In the genomic region with DNA sequence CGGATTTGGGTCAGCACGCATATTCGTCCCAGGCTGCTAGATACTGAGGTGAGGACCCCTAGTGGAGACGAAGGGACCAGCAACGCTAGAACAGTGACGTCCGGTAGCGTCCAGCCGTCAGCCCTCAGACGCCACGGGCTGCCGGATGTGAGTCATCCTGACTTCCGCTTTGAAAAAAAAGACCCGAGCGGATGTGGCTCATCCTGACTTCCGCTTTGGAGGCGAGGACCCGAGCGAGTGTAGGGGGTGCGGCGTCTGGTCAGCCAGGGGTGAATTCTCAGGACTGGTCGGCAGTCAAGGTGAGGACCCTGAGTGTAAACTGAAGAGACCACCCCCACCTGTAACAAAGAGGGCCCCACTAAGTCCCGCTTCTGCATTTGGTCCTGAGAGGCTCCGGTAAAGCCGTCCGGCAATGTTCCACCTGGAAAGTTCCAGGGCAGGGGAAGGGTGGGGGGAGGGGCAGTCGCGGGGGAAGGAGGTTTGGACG, we compare ENCODE assay signal across 1 cellular context.
TF ChIP-seq lines count a peak whose summit lies in the region.

A gene with protein sequence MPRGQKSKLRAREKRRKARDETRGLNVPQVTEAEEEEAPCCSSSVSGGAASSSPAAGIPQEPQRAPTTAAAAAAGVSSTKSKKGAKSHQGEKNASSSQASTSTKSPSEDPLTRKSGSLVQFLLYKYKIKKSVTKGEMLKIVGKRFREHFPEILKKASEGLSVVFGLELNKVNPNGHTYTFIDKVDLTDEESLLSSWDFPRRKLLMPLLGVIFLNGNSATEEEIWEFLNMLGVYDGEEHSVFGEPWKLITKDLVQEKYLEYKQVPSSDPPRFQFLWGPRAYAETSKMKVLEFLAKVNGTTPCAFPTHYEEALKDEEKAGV (plus strand): TSS at position 207 of the 487 bp plus-strand sequence. CDS start 3,018 bp downstream, outside the sequence.

TF ChIP-seq in K562, 482 proteins besides CTCF, POLR2A, EP300 and RAD21 (continued from another document and continues in another):
- TF ChIP-seq, protein P1, sequence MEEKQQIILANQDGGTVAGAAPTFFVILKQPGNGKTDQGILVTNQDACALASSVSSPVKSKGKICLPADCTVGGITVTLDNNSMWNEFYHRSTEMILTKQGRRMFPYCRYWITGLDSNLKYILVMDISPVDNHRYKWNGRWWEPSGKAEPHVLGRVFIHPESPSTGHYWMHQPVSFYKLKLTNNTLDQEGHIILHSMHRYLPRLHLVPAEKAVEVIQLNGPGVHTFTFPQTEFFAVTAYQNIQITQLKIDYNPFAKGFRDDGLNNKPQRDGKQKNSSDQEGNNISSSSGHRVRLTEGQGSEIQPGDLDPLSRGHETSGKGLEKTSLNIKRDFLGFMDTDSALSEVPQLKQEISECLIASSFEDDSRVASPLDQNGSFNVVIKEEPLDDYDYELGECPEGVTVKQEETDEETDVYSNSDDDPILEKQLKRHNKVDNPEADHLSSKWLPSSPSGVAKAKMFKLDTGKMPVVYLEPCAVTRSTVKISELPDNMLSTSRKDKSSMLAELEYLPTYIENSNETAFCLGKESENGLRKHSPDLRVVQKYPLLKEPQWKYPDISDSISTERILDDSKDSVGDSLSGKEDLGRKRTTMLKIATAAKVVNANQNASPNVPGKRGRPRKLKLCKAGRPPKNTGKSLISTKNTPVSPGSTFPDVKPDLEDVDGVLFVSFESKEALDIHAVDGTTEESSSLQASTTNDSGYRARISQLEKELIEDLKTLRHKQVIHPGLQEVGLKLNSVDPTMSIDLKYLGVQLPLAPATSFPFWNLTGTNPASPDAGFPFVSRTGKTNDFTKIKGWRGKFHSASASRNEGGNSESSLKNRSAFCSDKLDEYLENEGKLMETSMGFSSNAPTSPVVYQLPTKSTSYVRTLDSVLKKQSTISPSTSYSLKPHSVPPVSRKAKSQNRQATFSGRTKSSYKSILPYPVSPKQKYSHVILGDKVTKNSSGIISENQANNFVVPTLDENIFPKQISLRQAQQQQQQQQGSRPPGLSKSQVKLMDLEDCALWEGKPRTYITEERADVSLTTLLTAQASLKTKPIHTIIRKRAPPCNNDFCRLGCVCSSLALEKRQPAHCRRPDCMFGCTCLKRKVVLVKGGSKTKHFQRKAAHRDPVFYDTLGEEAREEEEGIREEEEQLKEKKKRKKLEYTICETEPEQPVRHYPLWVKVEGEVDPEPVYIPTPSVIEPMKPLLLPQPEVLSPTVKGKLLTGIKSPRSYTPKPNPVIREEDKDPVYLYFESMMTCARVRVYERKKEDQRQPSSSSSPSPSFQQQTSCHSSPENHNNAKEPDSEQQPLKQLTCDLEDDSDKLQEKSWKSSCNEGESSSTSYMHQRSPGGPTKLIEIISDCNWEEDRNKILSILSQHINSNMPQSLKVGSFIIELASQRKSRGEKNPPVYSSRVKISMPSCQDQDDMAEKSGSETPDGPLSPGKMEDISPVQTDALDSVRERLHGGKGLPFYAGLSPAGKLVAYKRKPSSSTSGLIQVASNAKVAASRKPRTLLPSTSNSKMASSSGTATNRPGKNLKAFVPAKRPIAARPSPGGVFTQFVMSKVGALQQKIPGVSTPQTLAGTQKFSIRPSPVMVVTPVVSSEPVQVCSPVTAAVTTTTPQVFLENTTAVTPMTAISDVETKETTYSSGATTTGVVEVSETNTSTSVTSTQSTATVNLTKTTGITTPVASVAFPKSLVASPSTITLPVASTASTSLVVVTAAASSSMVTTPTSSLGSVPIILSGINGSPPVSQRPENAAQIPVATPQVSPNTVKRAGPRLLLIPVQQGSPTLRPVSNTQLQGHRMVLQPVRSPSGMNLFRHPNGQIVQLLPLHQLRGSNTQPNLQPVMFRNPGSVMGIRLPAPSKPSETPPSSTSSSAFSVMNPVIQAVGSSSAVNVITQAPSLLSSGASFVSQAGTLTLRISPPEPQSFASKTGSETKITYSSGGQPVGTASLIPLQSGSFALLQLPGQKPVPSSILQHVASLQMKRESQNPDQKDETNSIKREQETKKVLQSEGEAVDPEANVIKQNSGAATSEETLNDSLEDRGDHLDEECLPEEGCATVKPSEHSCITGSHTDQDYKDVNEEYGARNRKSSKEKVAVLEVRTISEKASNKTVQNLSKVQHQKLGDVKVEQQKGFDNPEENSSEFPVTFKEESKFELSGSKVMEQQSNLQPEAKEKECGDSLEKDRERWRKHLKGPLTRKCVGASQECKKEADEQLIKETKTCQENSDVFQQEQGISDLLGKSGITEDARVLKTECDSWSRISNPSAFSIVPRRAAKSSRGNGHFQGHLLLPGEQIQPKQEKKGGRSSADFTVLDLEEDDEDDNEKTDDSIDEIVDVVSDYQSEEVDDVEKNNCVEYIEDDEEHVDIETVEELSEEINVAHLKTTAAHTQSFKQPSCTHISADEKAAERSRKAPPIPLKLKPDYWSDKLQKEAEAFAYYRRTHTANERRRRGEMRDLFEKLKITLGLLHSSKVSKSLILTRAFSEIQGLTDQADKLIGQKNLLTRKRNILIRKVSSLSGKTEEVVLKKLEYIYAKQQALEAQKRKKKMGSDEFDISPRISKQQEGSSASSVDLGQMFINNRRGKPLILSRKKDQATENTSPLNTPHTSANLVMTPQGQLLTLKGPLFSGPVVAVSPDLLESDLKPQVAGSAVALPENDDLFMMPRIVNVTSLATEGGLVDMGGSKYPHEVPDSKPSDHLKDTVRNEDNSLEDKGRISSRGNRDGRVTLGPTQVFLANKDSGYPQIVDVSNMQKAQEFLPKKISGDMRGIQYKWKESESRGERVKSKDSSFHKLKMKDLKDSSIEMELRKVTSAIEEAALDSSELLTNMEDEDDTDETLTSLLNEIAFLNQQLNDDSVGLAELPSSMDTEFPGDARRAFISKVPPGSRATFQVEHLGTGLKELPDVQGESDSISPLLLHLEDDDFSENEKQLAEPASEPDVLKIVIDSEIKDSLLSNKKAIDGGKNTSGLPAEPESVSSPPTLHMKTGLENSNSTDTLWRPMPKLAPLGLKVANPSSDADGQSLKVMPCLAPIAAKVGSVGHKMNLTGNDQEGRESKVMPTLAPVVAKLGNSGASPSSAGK (IDR thresholded peaks at IDR 0.05), result no peak
- no peak for TF ChIP-seq ZNF146 (CRISPR knock-in tag; IDR thresholded peaks at IDR 0.05; ENCODE audit: unreplicated experiment)
- TF ChIP-seq ILK (tag; IDR thresholded peaks at IDR 0.05; ENCODE audit: borderline replicate concordance, low read depth), result no peak
- no peak for TF ChIP-seq RBM14 (IDR thresholded peaks at IDR 0.05; ENCODE audit: borderline replicate concordance, insufficient read depth, low read depth, low read length)
- TF ChIP-seq LCOR (CRISPR knock-in tag; IDR thresholded peaks at IDR 0.05), result no peak
- no peak for TF ChIP-seq ZNF165 (CRISPR knock-in tag; IDR thresholded peaks at IDR 0.05; ENCODE audit: borderline replicate concordance)
- TF ChIP-seq MEIS2 (IDR thresholded peaks at IDR 0.05; ENCODE audit: partially characterized antibody), result peak; percentile 31
- TF ChIP-seq RBM25 (IDR thresholded peaks at IDR 0.05; ENCODE audit: low read depth, low read length, severe bottlenecking), result no peak
- TF ChIP-seq, protein P2, sequence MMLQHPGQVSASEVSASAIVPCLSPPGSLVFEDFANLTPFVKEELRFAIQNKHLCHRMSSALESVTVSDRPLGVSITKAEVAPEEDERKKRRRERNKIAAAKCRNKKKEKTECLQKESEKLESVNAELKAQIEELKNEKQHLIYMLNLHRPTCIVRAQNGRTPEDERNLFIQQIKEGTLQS (IDR thresholded peaks at IDR 0.05), result peak; percentile 85
- TF ChIP-seq, protein P2 (CRISPR knock-in tag; conservative IDR thresholded peaks at IDR 0.05), result no peak; the same call in 1 of the 2 replicates
- TF ChIP-seq NR1H2 (CRISPR knock-in tag; IDR thresholded peaks at IDR 0.05), result no peak
- TF ChIP-seq, protein P3, sequence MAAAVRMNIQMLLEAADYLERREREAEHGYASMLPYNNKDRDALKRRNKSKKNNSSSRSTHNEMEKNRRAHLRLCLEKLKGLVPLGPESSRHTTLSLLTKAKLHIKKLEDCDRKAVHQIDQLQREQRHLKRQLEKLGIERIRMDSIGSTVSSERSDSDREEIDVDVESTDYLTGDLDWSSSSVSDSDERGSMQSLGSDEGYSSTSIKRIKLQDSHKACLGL (CRISPR knock-in tag; IDR thresholded peaks at IDR 0.05; ENCODE audit: borderline replicate concordance, poor library complexity, severe bottlenecking), result no peak
- no peak for TF ChIP-seq IFI16 (CRISPR knock-in tag; IDR thresholded peaks at IDR 0.05)
- 0 out of 2 replicates have a peak, but pooled peaks have one; percentile 24 for TF ChIP-seq C11orf30 (IDR thresholded peaks at IDR 0.05; ENCODE audit: low read depth)
- no peak for TF ChIP-seq GATA2 (CRISPR knock-in tag; IDR thresholded peaks at IDR 0.05)
- no peak for TF ChIP-seq LEF1 (IDR thresholded peaks at IDR 0.05)
- TF ChIP-seq, protein P4, sequence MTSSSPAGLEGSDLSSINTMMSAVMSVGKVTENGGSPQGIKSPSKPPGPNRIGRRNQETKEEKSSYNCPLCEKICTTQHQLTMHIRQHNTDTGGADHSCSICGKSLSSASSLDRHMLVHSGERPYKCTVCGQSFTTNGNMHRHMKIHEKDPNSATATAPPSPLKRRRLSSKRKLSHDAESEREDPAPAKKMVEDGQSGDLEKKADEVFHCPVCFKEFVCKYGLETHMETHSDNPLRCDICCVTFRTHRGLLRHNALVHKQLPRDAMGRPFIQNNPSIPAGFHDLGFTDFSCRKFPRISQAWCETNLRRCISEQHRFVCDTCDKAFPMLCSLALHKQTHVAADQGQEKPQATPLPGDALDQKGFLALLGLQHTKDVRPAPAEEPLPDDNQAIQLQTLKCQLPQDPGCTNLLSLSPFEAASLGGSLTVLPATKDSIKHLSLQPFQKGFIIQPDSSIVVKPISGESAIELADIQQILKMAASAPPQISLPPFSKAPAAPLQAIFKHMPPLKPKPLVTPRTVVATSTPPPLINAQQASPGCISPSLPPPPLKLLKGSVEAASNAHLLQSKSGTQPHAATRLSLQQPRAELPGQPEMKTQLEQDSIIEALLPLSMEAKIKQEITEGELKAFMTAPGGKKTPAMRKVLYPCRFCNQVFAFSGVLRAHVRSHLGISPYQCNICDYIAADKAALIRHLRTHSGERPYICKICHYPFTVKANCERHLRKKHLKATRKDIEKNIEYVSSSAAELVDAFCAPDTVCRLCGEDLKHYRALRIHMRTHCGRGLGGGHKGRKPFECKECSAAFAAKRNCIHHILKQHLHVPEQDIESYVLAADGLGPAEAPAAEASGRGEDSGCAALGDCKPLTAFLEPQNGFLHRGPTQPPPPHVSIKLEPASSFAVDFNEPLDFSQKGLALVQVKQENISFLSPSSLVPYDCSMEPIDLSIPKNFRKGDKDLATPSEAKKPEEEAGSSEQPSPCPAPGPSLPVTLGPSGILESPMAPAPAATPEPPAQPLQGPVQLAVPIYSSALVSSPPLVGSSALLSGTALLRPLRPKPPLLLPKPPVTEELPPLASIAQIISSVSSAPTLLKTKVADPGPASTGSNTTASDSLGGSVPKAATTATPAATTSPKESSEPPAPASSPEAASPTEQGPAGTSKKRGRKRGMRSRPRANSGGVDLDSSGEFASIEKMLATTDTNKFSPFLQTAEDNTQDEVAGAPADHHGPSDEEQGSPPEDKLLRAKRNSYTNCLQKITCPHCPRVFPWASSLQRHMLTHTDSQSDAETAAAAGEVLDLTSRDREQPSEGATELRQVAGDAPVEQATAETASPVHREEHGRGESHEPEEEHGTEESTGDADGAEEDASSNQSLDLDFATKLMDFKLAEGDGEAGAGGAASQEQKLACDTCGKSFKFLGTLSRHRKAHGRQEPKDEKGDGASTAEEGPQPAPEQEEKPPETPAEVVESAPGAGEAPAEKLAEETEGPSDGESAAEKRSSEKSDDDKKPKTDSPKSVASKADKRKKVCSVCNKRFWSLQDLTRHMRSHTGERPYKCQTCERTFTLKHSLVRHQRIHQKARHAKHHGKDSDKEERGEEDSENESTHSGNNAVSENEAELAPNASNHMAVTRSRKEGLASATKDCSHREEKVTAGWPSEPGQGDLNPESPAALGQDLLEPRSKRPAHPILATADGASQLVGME (CRISPR knock-in tag; IDR thresholded peaks at IDR 0.05), result no peak
- no peak for TF ChIP-seq NFXL1 (CRISPR knock-in tag; IDR thresholded peaks at IDR 0.05)
- no peak for TF ChIP-seq EZH2 (IDR thresholded peaks at IDR 0.05; ENCODE audit: borderline replicate concordance, low read depth, low read length)
- TF ChIP-seq OTX1 (CRISPR knock-in tag; IDR thresholded peaks at IDR 0.05), result no peak
- TF ChIP-seq POLR3A (IDR thresholded peaks at IDR 0.05; ENCODE audit: borderline replicate concordance, extremely low read depth, insufficient read depth, insufficient read length), result no peak
- TF ChIP-seq MCM2 (IDR thresholded peaks at IDR 0.05; ENCODE audit: low read depth), result no peak
- TF ChIP-seq, protein P5, sequence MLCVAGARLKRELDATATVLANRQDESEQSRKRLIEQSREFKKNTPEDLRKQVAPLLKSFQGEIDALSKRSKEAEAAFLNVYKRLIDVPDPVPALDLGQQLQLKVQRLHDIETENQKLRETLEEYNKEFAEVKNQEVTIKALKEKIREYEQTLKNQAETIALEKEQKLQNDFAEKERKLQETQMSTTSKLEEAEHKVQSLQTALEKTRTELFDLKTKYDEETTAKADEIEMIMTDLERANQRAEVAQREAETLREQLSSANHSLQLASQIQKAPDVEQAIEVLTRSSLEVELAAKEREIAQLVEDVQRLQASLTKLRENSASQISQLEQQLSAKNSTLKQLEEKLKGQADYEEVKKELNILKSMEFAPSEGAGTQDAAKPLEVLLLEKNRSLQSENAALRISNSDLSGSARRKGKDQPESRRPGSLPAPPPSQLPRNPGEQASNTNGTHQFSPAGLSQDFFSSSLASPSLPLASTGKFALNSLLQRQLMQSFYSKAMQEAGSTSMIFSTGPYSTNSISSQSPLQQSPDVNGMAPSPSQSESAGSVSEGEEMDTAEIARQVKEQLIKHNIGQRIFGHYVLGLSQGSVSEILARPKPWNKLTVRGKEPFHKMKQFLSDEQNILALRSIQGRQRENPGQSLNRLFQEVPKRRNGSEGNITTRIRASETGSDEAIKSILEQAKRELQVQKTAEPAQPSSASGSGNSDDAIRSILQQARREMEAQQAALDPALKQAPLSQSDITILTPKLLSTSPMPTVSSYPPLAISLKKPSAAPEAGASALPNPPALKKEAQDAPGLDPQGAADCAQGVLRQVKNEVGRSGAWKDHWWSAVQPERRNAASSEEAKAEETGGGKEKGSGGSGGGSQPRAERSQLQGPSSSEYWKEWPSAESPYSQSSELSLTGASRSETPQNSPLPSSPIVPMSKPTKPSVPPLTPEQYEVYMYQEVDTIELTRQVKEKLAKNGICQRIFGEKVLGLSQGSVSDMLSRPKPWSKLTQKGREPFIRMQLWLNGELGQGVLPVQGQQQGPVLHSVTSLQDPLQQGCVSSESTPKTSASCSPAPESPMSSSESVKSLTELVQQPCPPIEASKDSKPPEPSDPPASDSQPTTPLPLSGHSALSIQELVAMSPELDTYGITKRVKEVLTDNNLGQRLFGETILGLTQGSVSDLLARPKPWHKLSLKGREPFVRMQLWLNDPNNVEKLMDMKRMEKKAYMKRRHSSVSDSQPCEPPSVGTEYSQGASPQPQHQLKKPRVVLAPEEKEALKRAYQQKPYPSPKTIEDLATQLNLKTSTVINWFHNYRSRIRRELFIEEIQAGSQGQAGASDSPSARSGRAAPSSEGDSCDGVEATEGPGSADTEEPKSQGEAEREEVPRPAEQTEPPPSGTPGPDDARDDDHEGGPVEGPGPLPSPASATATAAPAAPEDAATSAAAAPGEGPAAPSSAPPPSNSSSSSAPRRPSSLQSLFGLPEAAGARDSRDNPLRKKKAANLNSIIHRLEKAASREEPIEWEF (CRISPR knock-in tag; IDR thresholded peaks at IDR 0.05), result no peak
- TF ChIP-seq ZNF445 (CRISPR knock-in tag; IDR thresholded peaks at IDR 0.05; ENCODE audit: low read depth), result no peak
- TF ChIP-seq RUNX1 (IDR thresholded peaks at IDR 0.05; ENCODE audit: low read depth), result no peak
- no peak for TF ChIP-seq BRF1 (IDR thresholded peaks at IDR 0.05; ENCODE audit: borderline replicate concordance, extremely low read depth, insufficient read length)
- TF ChIP-seq ZNF76 (CRISPR knock-in tag; IDR thresholded peaks at IDR 0.05; ENCODE audit: borderline replicate concordance), result no peak
- TF ChIP-seq SP2 (IDR thresholded peaks at IDR 0.05; ENCODE audit: extremely low read depth, low read depth, low read length, poor library complexity, severe bottlenecking), result no peak
- TF ChIP-seq RNF2 (IDR thresholded peaks at IDR 0.05), result 0 out of 2 replicates have a peak, but pooled peaks have one; percentile 13
